Comparison of ENCODE assay signal across 8 cellular contexts in genomic region chr11:121722431-121723256, GRCh38.
DNase-seq lines count a peak whose midpoint lies in the region; ATAC-seq and TF ChIP-seq lines count a peak whose summit lies in the region.

No MANE protein-coding gene starts in this region.

- H3K27ac ChIP-seq in PC-3 (ENCODE audit: low read length) (no peak overlapping the region), tibial nerve (peak overlapping the region; percentile 79 to 99 (median 89))

- TF ChIP-seq POLR2A in tibial nerve (IDR thresholded peaks at IDR 0.05) = peak; percentile 77 to 86

- intact Hi-C loops in PC-3 (cut with micrococcal nuclease) = no loop called here

- CTCF ChIA-PET in PC-3 (lab: Charles Lee) = no interaction called here

- H3K9ac ChIP-seq in PC-3 (ENCODE audit: low read length) = peak overlapping the region; percentile 43

- peaks cover 15% of the 10 kb centered on the region for H3K9me3 Mint-ChIP-seq in mesothelial cell of epicardium

- H3K4me1 Mint-ChIP-seq in mesothelial cell of epicardium = peaks cover 21% of the 10 kb centered on the region

- TSS peak; percentile 22 for BruUV-seq in PC-3 (replicated peaks; lab: Mats Ljungman, UMichigan)

- H3K36me3 ChIP-seq in PC-3 (ENCODE audit: low read depth, low read length) = no peaks in the 10 kb centered on the region
- no peaks in the 10 kb centered on the region for H3K36me3 ChIP-seq in tibial nerve

- H3K4me3 Mint-ChIP-seq in mesothelial cell of epicardium = peak overlapping the region; percentile 65

- H3F3A ChIP-seq in PC-3 (ENCODE audit: low read length, unreplicated experiment) = no peaks in the 10 kb centered on the region

- peak; percentile 53 for DNase-seq in HCEC 1CT
- peak; percentile 43 for DNase-seq in PC-3
- DNase-seq in fibroblast of gingiva (ENCODE audit: low read depth) = peak; percentile 82
- DNase-seq in mesothelial cell of epicardium (ENCODE audit: low spot score in 2 of 2, unreplicated experiment in 2 of 2) = peak; percentile 43 to 71
- DNase-seq in tibial nerve (ENCODE audit: low spot score in 2 of 2) = peak; percentile 83
- DNase-seq in activated gamma-delta T cell (lab: John Stamatoyannopoulos, UW) = no peak
- DNase-seq in MV-4-11 (lab: John Stamatoyannopoulos, UW) = no peak

- peak overlapping the region; percentile 89 for H3K27ac Mint-ChIP-seq in mesothelial cell of epicardium

- ATAC-seq in PC-3 (peak; percentile 86), HG03175 (IDR thresholded peaks at IDR 0.05; ENCODE audit: unreplicated experiment) (no peak)

- H4K20me1 ChIP-seq in PC-3 (ENCODE audit: low read length) = no peaks in the 10 kb centered on the region

- no peaks in the 10 kb centered on the region for H3K9me2 ChIP-seq in PC-3 (replicated peaks; ENCODE audit: low read length)

- H3K4me3 ChIP-seq in PC-3 (ENCODE audit: low read length) (peak overlapping the region; percentile 68), tibial nerve (peak overlapping the region; percentile 41 to 61 (median 47))

- H3K79me2 ChIP-seq in PC-3 (ENCODE audit: low read length) = no peaks in the 10 kb centered on the region

- peak overlapping the region; percentile 98 for H3K4me2 ChIP-seq in PC-3 (ENCODE audit: low read length)

- POLR2A ChIA-PET in PC-3 (lab: Charles Lee; ENCODE audit: unreplicated experiment) = interaction anchor here (0.6 kb wide), 1 partner anchor 439 kb away, joined by 4 read pairs; no protein-coding TSS in a partner anchor

- no peaks in the 10 kb centered on the region for H3K9me3 ChIP-seq in PC-3 (ENCODE audit: low read length)
- H3K9me3 ChIP-seq in tibial nerve = no peaks in the 10 kb centered on the region

- H2AFZ ChIP-seq in PC-3 (ENCODE audit: low read length) = peak overlapping the region; percentile 97

- TF ChIP-seq CTCF in PC-3 (conservative IDR thresholded peaks at IDR 0.05; ENCODE audit: low read depth, low read length) (no peak), mesothelial cell of epicardium (IDR thresholded peaks at IDR 0.05; ENCODE audit: unreplicated experiment) (no peak), tibial nerve (IDR thresholded peaks at IDR 0.05) (peak in 2 of 5 experiments; percentile 54 to 64)

- peaks cover 5% of the 10 kb centered on the region for H3K36me3 Mint-ChIP-seq in mesothelial cell of epicardium

- H3K27me3 ChIP-seq in PC-3 (ENCODE audit: low read length) = no peaks in the 10 kb centered on the region
- H3K27me3 ChIP-seq in tibial nerve = no peaks in the 10 kb centered on the region

- peak; percentile 81 to 99 for TF ChIP-seq EP300 in tibial nerve (IDR thresholded peaks at IDR 0.05)

- no peaks in the 10 kb centered on the region for H3K27me3 Mint-ChIP-seq in mesothelial cell of epicardium (ENCODE audit: low read depth)

- H3K4me1 ChIP-seq in PC-3 (ENCODE audit: insufficient read depth, low read length) (peaks cover 13% of the 10 kb centered on the region), tibial nerve (peaks cover 0 to 25% (median 0%) of the 10 kb centered on the region in 4 donors)

- 1 to 2% methylated on average over 42 to 43 of the region's 47 CpGs for WGBS in tibial nerve, 2 donors

Comparison
In these comparisons a context has a peak if more than half of its experiments do, and no peak if none do; other contexts are left out.
1. DNase-seq: peak in HCEC 1CT (single experiment), PC-3 (single experiment), fibroblast of gingiva (single experiment), mesothelial cell of epicardium (2 of 2) and tibial nerve (2 of 2); none in activated gamma-delta T cell (single experiment) and MV-4-11 (single experiment).